Comparison of ENCODE assay signal across 9 cellular contexts in genomic region chr19:55005684-55006488, GRCh38. TPM values are rescaled to one million over a fixed set of nuclear protein-coding genes. Genes with fewer than 3 reads are reported as not detected.
DNase-seq lines count a peak whose midpoint lies in the region; ATAC-seq and TF ChIP-seq lines count a peak whose summit lies in the region.
"Had no signal": no experiment of that assay in that cellular context is flagged by ENCODE, and none has a peak within 500 bp of the region (broad histone marks: within the 10 kb centered on the region; RNA-seq: fewer than 3 reads in every experiment).

No MANE protein-coding gene starts in this region.

- H3K4me1 Mint-ChIP-seq in CD8-positive, alpha-beta memory T cell: peaks cover 27 to 42% (median 36%) of the 10 kb centered on the region in 3 donors
- peaks cover 25% of the 10 kb centered on the region for H3K4me1 Mint-ChIP-seq in activated CD4-positive, alpha-beta T cell treated with anti-CD3 and anti-CD28 coated beads for 36 hours

- CTCF ChIA-PET in CD8-positive, alpha-beta memory T cell (lab: Charles Lee): interaction anchor here (0.6 kb wide), 1 partner anchor 618 kb away, joined by 3 read pairs; the partner anchor contains the start of gene ZNF784
- CTCF ChIA-PET in activated CD4-positive, alpha-beta T cell treated with anti-CD3 and anti-CD28 coated beads for 36 hours (lab: Charles Lee): interaction anchor here (0.7 kb wide), 1 partner anchor 1616 kb away, joined by 3 read pairs; no protein-coding TSS in a partner anchor

- peaks cover 4% of the 10 kb centered on the region for H3K27me3 ChIP-seq in CD8-positive, alpha-beta memory T cell (ENCODE audit: insufficient read depth, low read length, poor library complexity, severe bottlenecking)
- H3K27me3 ChIP-seq in H7 (ENCODE audit: control insufficient read depth, insufficient read depth, low read length) (no peaks in the 10 kb centered on the region), dorsolateral prefrontal cortex (peaks cover 0 to 27% (median 6%) of the 10 kb centered on the region in 45 donors), muscle layer of duodenum (ENCODE audit: low read depth, low read length) (no peaks in the 10 kb centered on the region)

- peaks cover 13% of the 10 kb centered on the region for H3K4me1 ChIP-seq in CD8-positive, alpha-beta memory T cell (ENCODE audit: insufficient read depth, low read length)
- no peaks in the 10 kb centered on the region for H3K4me1 ChIP-seq in muscle layer of duodenum (ENCODE audit: control insufficient read depth in 1 of 2, insufficient read depth in 2 of 2, low read length in 2 of 2)
- H3K4me1 ChIP-seq: parathyroid adenoma had no signal

- peaks cover 2% of the 10 kb centered on the region for H3K36me3 ChIP-seq in CD8-positive, alpha-beta memory T cell (ENCODE audit: insufficient read depth, low read length)
- H3K36me3 ChIP-seq in H7 (replicated peaks; ENCODE audit: control insufficient read depth, insufficient read depth, low read length): peaks cover 2% of the 10 kb centered on the region
- H3K36me3 ChIP-seq in muscle layer of duodenum (ENCODE audit: control insufficient read depth in 1 of 2, insufficient read depth in 2 of 2, low read length in 2 of 2): no peaks in the 10 kb centered on the region

- POLR2A ChIA-PET in CD8-positive, alpha-beta memory T cell (lab: Charles Lee): interaction anchor here (0.6 kb wide), 1 partner anchor 636 kb away, joined by 3 read pairs; no protein-coding TSS in a partner anchor
- POLR2A ChIA-PET in activated CD4-positive, alpha-beta T cell treated with anti-CD3 and anti-CD28 coated beads for 36 hours (lab: Charles Lee): no interaction called here

- H3K27me3 Mint-ChIP-seq in CD8-positive, alpha-beta memory T cell: peaks cover 6 to 26% of the 10 kb centered on the region in 2 donors
- H3K27me3 Mint-ChIP-seq in activated CD4-positive, alpha-beta T cell treated with anti-CD3 and anti-CD28 coated beads for 36 hours: peaks cover 13% of the 10 kb centered on the region

- H3K27ac ChIP-seq in CD8-positive, alpha-beta memory T cell (ENCODE audit: low read depth, low read length): peak overlapping the region; percentile 72
- H3K27ac ChIP-seq in dorsolateral prefrontal cortex: peak overlapping the region in 1 of 59 donors; percentile 31
- H3K27ac ChIP-seq in muscle layer of duodenum (ENCODE audit: low read length): no peak overlapping the region
- H3K27ac ChIP-seq: parathyroid adenoma had no signal

- H3K27ac Mint-ChIP-seq in CD8-positive, alpha-beta memory T cell: peak overlapping the region; percentile 79 to 98 (median 93)
- peak overlapping the region; percentile 94 for H3K27ac Mint-ChIP-seq in activated CD4-positive, alpha-beta T cell treated with anti-CD3 and anti-CD28 coated beads for 36 hours

- peak; percentile 86 for ATAC-seq in activated CD4-positive, alpha-beta T cell treated with anti-CD3 and anti-CD28 coated beads for 36 hours

- peaks cover 19% of the 10 kb centered on the region for H3K9me3 ChIP-seq in CD8-positive, alpha-beta memory T cell (ENCODE audit: low read length)
- H3K9me3 ChIP-seq in muscle layer of duodenum (ENCODE audit: control insufficient read depth in 1 of 2, low read length in 2 of 2): no peaks in the 10 kb centered on the region

- intact Hi-C loops in activated CD4-positive, alpha-beta T cell treated with anti-CD3 and anti-CD28 coated beads for 36 hours (cut with DNase I, micrococcal nuclease): loop anchor here (1.0 kb wide), 3 partner anchors 57 to 253 kb away; partner anchors contain the start of genes RDH13 (in 2 of the 2), PPP1R12C (in 1 of the 2) and PPP6R1 (in 1 of the 2)
- intact Hi-C loops in dorsolateral prefrontal cortex (cut with DNase I): no loop called here

- H3K36me3 Mint-ChIP-seq in CD8-positive, alpha-beta memory T cell: peaks cover 15 to 41% (median 35%) of the 10 kb centered on the region in 3 donors
- H3K36me3 Mint-ChIP-seq in activated CD4-positive, alpha-beta T cell treated with anti-CD3 and anti-CD28 coated beads for 36 hours (ENCODE audit: low read depth): peaks cover 37% of the 10 kb centered on the region

- peak; percentile 13 to 88 (median 77) for DNase-seq in CD8-positive, alpha-beta memory T cell
- DNase-seq in H7: no peak
- peak; percentile 83 for DNase-seq in NCI-H2227 (lab: John Stamatoyannopoulos, UW; ENCODE audit: unreplicated experiment)
- peak; percentile 65 for DNase-seq in activated CD4-positive, alpha-beta T cell treated with anti-CD3 and anti-CD28 coated beads for 36 hours
- DNase-seq in dorsolateral prefrontal cortex: peak in 1 of 10 donors; percentile 6
- peak; percentile 3 for DNase-seq in stimulated activated naive CD4-positive, alpha-beta T cell treated with Interleukin-2 at 50 U/mL for 16 hours (lab: John Stamatoyannopoulos, UW)
- DNase-seq in NCI-H128 (lab: John Stamatoyannopoulos, UW; ENCODE audit: unreplicated experiment): no peak

- peak overlapping the region; percentile 63 for H3K4me3 ChIP-seq in CD8-positive, alpha-beta memory T cell (ENCODE audit: low read length)
- H3K4me3 ChIP-seq in H7 (ENCODE audit: insufficient read depth, low read depth, low read length): peak overlapping the region; percentile 32
- peak overlapping the region in 48 of 59 donors; percentile 1 to 70 (median 48) for H3K4me3 ChIP-seq in dorsolateral prefrontal cortex
- H3K4me3 ChIP-seq in muscle layer of duodenum (ENCODE audit: low read depth in 1 of 2, low read length in 2 of 2): peak overlapping the region; percentile 23 to 37

- H3K4me3 Mint-ChIP-seq in CD8-positive, alpha-beta memory T cell: peak overlapping the region; percentile 81 to 89 (median 85)
- peak overlapping the region; percentile 82 for H3K4me3 Mint-ChIP-seq in activated CD4-positive, alpha-beta T cell treated with anti-CD3 and anti-CD28 coated beads for 36 hours

- no peak for TF ChIP-seq CTCF in dorsolateral prefrontal cortex (IDR thresholded peaks at IDR 0.05 in 54 of 56, conservative IDR thresholded peaks at IDR 0.05 in 2 of 56; ENCODE audit: low read depth in 1 of 56, partially characterized antibody in 56 of 56)

- peaks cover 9 to 61% (median 35%) of the 10 kb centered on the region in 5 donors for H3K9me3 Mint-ChIP-seq in CD8-positive, alpha-beta memory T cell
- H3K9me3 Mint-ChIP-seq in activated CD4-positive, alpha-beta T cell treated with anti-CD3 and anti-CD28 coated beads for 36 hours (ENCODE audit: low read depth): peaks cover 28% of the 10 kb centered on the region

RNA-seq across cellular contexts. Expression of gene GP6, which starts 32.2 kb away (rescaled TPM):
- not detected for total RNA-seq in CD8-positive, alpha-beta memory T cell
- polyA plus RNA-seq in CD8-positive, alpha-beta memory T cell: 0.21 TPM
- total RNA-seq in H7 (2014; rRNA removed; shearing (Covaris generic)): not detected in 2 replicates
- under 1 TPM in 1 of 2 experiments, not detected in 1; 0.09 TPM for total RNA-seq in activated CD4-positive, alpha-beta T cell treated with anti-CD3 and anti-CD28 coated beads for 36 hours
- total RNA-seq in dorsolateral prefrontal cortex: 1 to 10 TPM in 115 of 120 experiments, under 1 TPM in 5; 0.57 to 7.9 (median 3.3) TPM

RNA-seq across cellular contexts. Expression of gene NLRP2, which starts 39.7 kb away (rescaled TPM):
- 10 to 100 TPM; 10.2 to 12.7 TPM for total RNA-seq in CD8-positive, alpha-beta memory T cell
- 5.6 TPM for polyA plus RNA-seq in CD8-positive, alpha-beta memory T cell
- total RNA-seq in H7 (2014; rRNA removed; shearing (Covaris generic)): 1.0 and 1.3 TPM in 2 replicates
- 1 to 10 TPM; 7.1 to 8.8 TPM for total RNA-seq in activated CD4-positive, alpha-beta T cell treated with anti-CD3 and anti-CD28 coated beads for 36 hours
- 10 to 100 TPM in 32 of 120 experiments, 1 to 10 TPM in 82, under 1 TPM in 6; 0.35 to 24.1 (median 7.2) TPM for total RNA-seq in dorsolateral prefrontal cortex

RNA-seq across cellular contexts. Expression of gene RDH13, which starts 57.1 kb away (rescaled TPM):
- 10 to 100 TPM; 21.4 to 22.2 TPM for total RNA-seq in CD8-positive, alpha-beta memory T cell
- polyA plus RNA-seq in CD8-positive, alpha-beta memory T cell: 15.8 TPM
- 21.2 and 24.4 TPM in 2 replicates for total RNA-seq in H7 (2014; rRNA removed; shearing (Covaris generic))
- total RNA-seq in activated CD4-positive, alpha-beta T cell treated with anti-CD3 and anti-CD28 coated beads for 36 hours: 10 to 100 TPM; 11.9 to 12.8 TPM
- total RNA-seq in dorsolateral prefrontal cortex: 10 to 100 TPM; 13.6 to 43.3 (median 26.4) TPM

RNA-seq across cellular contexts. Expression of gene NLRP7, which starts 58.6 kb away (rescaled TPM):
- total RNA-seq in CD8-positive, alpha-beta memory T cell: not detected
- polyA plus RNA-seq in CD8-positive, alpha-beta memory T cell: not detected
- total RNA-seq in H7 (2014; rRNA removed; shearing (Covaris generic)): 1.9 and 3.2 TPM in 2 replicates
- not detected for total RNA-seq in activated CD4-positive, alpha-beta T cell treated with anti-CD3 and anti-CD28 coated beads for 36 hours
- total RNA-seq in dorsolateral prefrontal cortex: under 1 TPM in 2 of 120 experiments, not detected in 118; 0.16 to 0.20 TPM

Comparison
In these comparisons a context has a peak if more than half of its experiments do, and no peak if none do; other contexts are left out.
1. DNase-seq: peak in CD8-positive, alpha-beta memory T cell (5 of 5), NCI-H2227 (single experiment), activated CD4-positive, alpha-beta T cell treated with anti-CD3 and anti-CD28 coated beads for 36 hours (single experiment) and stimulated activated naive CD4-positive, alpha-beta T cell treated with Interleukin-2 at 50 U/mL for 16 hours (single experiment); none in H7 (single experiment) and NCI-H128 (single experiment).
2. intact Hi-C loops: an anchor here in activated CD4-positive, alpha-beta T cell treated with anti-CD3 and anti-CD28 coated beads for 36 hours (1.0 kb wide); none called in dorsolateral prefrontal cortex.
3. Peak in every context shown above with its lines, with median percentiles within 50 percentile points of each other: H3K4me3 ChIP-seq.